15 cellular contexts compared by ENCODE assay signal in the genomic region with DNA sequence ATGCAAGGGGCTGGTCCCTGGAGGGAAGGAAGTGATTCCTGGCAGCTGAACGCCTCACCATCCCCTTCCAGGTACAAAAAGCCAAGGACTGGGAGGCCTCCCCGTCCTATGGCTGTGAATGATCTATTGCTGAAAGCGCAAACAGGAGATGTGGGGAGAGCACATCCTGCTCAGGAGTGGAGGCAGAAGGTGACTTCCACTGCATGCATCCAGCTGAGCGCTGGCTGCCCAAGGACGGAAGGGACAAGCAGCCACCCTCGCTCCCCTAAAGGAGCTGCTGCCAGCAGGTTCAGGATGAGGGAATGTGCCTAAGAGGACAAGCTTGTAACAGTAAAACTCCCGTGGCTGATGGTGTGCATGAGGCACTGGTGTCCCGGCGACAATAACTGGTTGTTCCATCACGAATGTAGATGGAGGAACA. TPM values are rescaled to one million over a fixed set of nuclear protein-coding genes. Genes with fewer than 3 reads are reported as not detected.
DNase-seq lines count a peak whose midpoint lies in the region; ATAC-seq and TF ChIP-seq lines count a peak whose summit lies in the region.
"Had no signal": no experiment of that assay in that cellular context is flagged by ENCODE, and none has a peak within 500 bp of the region (broad histone marks: within the 10 kb centered on the region; RNA-seq: fewer than 3 reads in every experiment).

No MANE protein-coding gene starts in this region.

- H3K4me3 ChIP-seq in RWPE2 (ENCODE audit: severe bottlenecking) (no peak overlapping the region), right atrium auricular region (no peak overlapping the region)
- H3K4me3 ChIP-seq: K562, testis had no signal

- no peak for TF ChIP-seq CTCF in RWPE2 (IDR thresholded peaks at IDR 0.05; ENCODE audit: poor library complexity, severe bottlenecking)
- no peak for TF ChIP-seq CTCF in right atrium auricular region (IDR thresholded peaks at IDR 0.05)

- DNase-seq in NCI-H187 treated with DMSO at 0.1 percent for 48 hours (lab: John Stamatoyannopoulos, UW) (peak; percentile 38), RWPE2 (ENCODE audit: low spot score) (peak; percentile 19), right atrium auricular region (ENCODE audit: low spot score) (no peak), sciatic nerve (ENCODE audit: low spot score) (peak; percentile 42), OCI-M1 (lab: John Stamatoyannopoulos, UW) (no peak), epidermal melanocyte (ENCODE audit: insufficient read length, low spot score) (no peak), cerebellum (ENCODE audit: low spot score) (no peak)
- no peak for DNase-seq in stimulated activated naive CD4-positive, alpha-beta T cell (lab: John Stamatoyannopoulos, UW)
- DNase-seq: activated CD4-positive, CD25-positive, alpha-beta regulatory T cell; left colon; NCI-H1436; testis had no signal

- H3K4me1 ChIP-seq in RWPE2 (ENCODE audit: insufficient read depth, poor library complexity, severe bottlenecking) (peaks cover 2% of the 10 kb centered on the region), right atrium auricular region (peaks cover 0 to 94% of the 10 kb centered on the region in 2 donors)

- H3K27me3 ChIP-seq in RWPE2 (ENCODE audit: insufficient read depth, poor library complexity, severe bottlenecking) (no peaks in the 10 kb centered on the region), right atrium auricular region (no peaks in the 10 kb centered on the region)
- H3K27me3 ChIP-seq: testis had no signal

- H3K27ac ChIP-seq in RWPE2 (ENCODE audit: poor library complexity, severe bottlenecking) (no peak overlapping the region), right atrium auricular region (peak overlapping the region; percentile 56 to 78)
- H3K27ac ChIP-seq: HL-60, RWPE1, testis had no signal

- H3K36me3 ChIP-seq in RWPE2 (ENCODE audit: low read depth) = no peaks in the 10 kb centered on the region
- peaks cover 2% of the 10 kb centered on the region for H3K36me3 ChIP-seq in right atrium auricular region

- no peaks in the 10 kb centered on the region for H3K9me3 ChIP-seq in RWPE2 (ENCODE audit: severe bottlenecking)
- no peaks in the 10 kb centered on the region for H3K9me3 ChIP-seq in right atrium auricular region
- H3K9me3 ChIP-seq: testis had no signal

- intact Hi-C loops in sciatic nerve (cut with DNase I) = no loop called here

- ATAC-seq in RWPE2 (ENCODE audit: low read depth) = no peak
- peak; percentile 3 for ATAC-seq in sciatic nerve
- ATAC-seq: K562, left colon had no signal

RNA-seq across cellular contexts. Expression of gene ABTB1, which starts 41.4 kb away (rescaled TPM):
- total RNA-seq in right atrium auricular region (10 to 100 TPM; 14.9 to 16.9 TPM), sciatic nerve (98.8 TPM), cerebellum (4.9 TPM)

Comparison
In these comparisons a context has a peak if more than half of its experiments do, and no peak if none do; other contexts are left out.
1. DNase-seq: peak in NCI-H187 treated with DMSO at 0.1 percent for 48 hours (single experiment), RWPE2 (single experiment) and sciatic nerve (single experiment); none in right atrium auricular region (single experiment), OCI-M1 (single experiment), epidermal melanocyte (single experiment), stimulated activated naive CD4-positive, alpha-beta T cell (0 of 6) and cerebellum (single experiment).